16 cellular contexts compared by ENCODE assay signal in genomic region chr9:88951143-88951542, GRCh38.
"Had no signal": no experiment of that assay in that cellular context is flagged by ENCODE, and none has a peak within 500 bp of the region (broad histone marks: within the 10 kb centered on the region; RNA-seq: fewer than 3 reads in every experiment).

No MANE protein-coding gene starts in this region.

- H3K9me3 Mint-ChIP-seq: activated naive CD8-positive, alpha-beta T cell treated with anti-CD3 and anti-CD28 coated beads for 36 hours; activated T-cell treated with anti-CD3 and anti-CD28 coated beads, Interleukin-2, amount 50 U/mL, for 4 hours; immature natural killer cell; natural killer cell had no signal

- H3K27ac Mint-ChIP-seq: activated naive CD8-positive, alpha-beta T cell treated with anti-CD3 and anti-CD28 coated beads for 36 hours; immature natural killer cell; natural killer cell had no signal

- H3K36me3 ChIP-seq: tibial artery had no signal

- DNase-seq: activated CD4-positive, alpha-beta T cell treated with anti-CD3 and anti-CD28 coated beads, Interleukin-2, amount 50 U/mL, for 4 hours; activated CD4-positive, CD25-positive, alpha-beta regulatory T cell treated with anti-CD3 and anti-CD28 coated beads, Interleukin-2, amount 50 U/mL, for 72 hours; activated effector memory CD4-positive, alpha-beta T cell treated with anti-CD3 and anti-CD28 coated beads, Interleukin-2, amount 50 U/mL, for 16 hours; activated naive CD8-positive, alpha-beta T cell treated with anti-CD3 and anti-CD28 coated beads for 36 hours; activated T-cell treated with anti-CD3 and anti-CD28 coated beads, Interleukin-2, amount 50 U/mL, for 4 hours; effector CD4-positive, alpha-beta T cell; glutamatergic neuron; immature natural killer cell; natural killer cell; occipital lobe; psoas muscle; stimulated activated CD4-positive, alpha-beta T cell treated with anti-CD3 and anti-CD28 coated beads, Interleukin-15, amount 100 ng/mL, for 24 hours; stimulated activated CD4-positive, alpha-beta T cell treated with anti-CD3 and anti-CD28 coated beads, Interleukin-4, amount 100 ng/mL, for 4 hours; T-helper 9 cell; tibial artery had no signal

- H3K27me3 ChIP-seq: tibial artery had no signal

- ATAC-seq: activated T-cell treated with anti-CD3 and anti-CD28 coated beads, Interleukin-2, amount 50 U/mL, for 4 hours; natural killer cell; psoas muscle had no signal

- H3K4me1 ChIP-seq: psoas muscle had no signal

- H3K4me3 Mint-ChIP-seq: activated naive CD8-positive, alpha-beta T cell treated with anti-CD3 and anti-CD28 coated beads for 36 hours; activated T-cell treated with anti-CD3 and anti-CD28 coated beads, Interleukin-2, amount 50 U/mL, for 4 hours; immature natural killer cell; natural killer cell had no signal

- H3K36me3 Mint-ChIP-seq: activated naive CD8-positive, alpha-beta T cell treated with anti-CD3 and anti-CD28 coated beads for 36 hours; immature natural killer cell; natural killer cell had no signal

- H3K9me3 ChIP-seq: psoas muscle, tibial artery had no signal

- H3K27ac ChIP-seq: psoas muscle, tibial artery had no signal

- H3K4me3 ChIP-seq: lung, psoas muscle, tibial artery had no signal

- H3K4me1 Mint-ChIP-seq: immature natural killer cell, natural killer cell had no signal
